In the genomic region with DNA sequence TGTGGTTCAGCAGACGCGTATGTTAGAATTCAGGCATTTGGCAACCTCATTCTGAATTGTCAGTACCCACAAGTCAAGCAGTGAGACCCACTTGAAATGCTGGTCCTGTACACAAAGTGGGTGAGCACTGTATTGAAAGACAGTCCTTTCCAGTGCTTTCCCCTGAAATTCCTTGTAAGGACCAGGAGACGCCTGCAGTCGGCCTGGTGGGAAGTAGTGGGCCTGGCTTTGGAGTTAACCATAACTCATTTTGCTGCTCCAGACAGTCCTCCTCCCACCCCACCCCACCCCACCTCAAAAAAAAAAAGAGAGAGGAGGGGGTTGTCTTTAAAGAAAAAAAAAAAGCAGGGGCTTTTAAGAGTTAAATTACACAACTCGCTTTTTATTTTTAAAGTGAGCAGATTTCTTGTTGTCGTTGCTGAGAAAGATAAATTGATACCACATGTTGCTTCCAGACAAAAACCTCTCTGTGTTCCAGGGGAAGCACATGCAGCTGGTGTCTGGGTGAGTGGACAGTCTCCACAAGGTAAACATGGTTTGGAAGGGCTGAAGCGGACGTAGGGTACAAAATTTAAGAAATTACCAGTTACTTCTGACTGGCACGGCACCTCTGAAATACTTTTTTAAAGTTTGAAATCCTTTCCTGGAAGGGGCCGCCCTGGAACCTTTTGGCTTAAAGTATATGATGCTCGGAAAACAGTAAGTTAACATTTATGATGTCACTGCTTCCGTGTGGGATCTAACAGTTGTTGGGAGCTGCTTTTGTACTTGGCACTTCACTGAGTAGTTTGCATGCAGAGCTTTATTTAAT, we compare ENCODE assay signal across 1 cellular context.
TF ChIP-seq lines count a peak whose summit lies in the region.

No MANE protein-coding gene starts in this region.

TF ChIP-seq in GM23338, 12 proteins besides CTCF, POLR2A, EP300 and RAD21 (continued from another document):
- TF ChIP-seq, protein P1, sequence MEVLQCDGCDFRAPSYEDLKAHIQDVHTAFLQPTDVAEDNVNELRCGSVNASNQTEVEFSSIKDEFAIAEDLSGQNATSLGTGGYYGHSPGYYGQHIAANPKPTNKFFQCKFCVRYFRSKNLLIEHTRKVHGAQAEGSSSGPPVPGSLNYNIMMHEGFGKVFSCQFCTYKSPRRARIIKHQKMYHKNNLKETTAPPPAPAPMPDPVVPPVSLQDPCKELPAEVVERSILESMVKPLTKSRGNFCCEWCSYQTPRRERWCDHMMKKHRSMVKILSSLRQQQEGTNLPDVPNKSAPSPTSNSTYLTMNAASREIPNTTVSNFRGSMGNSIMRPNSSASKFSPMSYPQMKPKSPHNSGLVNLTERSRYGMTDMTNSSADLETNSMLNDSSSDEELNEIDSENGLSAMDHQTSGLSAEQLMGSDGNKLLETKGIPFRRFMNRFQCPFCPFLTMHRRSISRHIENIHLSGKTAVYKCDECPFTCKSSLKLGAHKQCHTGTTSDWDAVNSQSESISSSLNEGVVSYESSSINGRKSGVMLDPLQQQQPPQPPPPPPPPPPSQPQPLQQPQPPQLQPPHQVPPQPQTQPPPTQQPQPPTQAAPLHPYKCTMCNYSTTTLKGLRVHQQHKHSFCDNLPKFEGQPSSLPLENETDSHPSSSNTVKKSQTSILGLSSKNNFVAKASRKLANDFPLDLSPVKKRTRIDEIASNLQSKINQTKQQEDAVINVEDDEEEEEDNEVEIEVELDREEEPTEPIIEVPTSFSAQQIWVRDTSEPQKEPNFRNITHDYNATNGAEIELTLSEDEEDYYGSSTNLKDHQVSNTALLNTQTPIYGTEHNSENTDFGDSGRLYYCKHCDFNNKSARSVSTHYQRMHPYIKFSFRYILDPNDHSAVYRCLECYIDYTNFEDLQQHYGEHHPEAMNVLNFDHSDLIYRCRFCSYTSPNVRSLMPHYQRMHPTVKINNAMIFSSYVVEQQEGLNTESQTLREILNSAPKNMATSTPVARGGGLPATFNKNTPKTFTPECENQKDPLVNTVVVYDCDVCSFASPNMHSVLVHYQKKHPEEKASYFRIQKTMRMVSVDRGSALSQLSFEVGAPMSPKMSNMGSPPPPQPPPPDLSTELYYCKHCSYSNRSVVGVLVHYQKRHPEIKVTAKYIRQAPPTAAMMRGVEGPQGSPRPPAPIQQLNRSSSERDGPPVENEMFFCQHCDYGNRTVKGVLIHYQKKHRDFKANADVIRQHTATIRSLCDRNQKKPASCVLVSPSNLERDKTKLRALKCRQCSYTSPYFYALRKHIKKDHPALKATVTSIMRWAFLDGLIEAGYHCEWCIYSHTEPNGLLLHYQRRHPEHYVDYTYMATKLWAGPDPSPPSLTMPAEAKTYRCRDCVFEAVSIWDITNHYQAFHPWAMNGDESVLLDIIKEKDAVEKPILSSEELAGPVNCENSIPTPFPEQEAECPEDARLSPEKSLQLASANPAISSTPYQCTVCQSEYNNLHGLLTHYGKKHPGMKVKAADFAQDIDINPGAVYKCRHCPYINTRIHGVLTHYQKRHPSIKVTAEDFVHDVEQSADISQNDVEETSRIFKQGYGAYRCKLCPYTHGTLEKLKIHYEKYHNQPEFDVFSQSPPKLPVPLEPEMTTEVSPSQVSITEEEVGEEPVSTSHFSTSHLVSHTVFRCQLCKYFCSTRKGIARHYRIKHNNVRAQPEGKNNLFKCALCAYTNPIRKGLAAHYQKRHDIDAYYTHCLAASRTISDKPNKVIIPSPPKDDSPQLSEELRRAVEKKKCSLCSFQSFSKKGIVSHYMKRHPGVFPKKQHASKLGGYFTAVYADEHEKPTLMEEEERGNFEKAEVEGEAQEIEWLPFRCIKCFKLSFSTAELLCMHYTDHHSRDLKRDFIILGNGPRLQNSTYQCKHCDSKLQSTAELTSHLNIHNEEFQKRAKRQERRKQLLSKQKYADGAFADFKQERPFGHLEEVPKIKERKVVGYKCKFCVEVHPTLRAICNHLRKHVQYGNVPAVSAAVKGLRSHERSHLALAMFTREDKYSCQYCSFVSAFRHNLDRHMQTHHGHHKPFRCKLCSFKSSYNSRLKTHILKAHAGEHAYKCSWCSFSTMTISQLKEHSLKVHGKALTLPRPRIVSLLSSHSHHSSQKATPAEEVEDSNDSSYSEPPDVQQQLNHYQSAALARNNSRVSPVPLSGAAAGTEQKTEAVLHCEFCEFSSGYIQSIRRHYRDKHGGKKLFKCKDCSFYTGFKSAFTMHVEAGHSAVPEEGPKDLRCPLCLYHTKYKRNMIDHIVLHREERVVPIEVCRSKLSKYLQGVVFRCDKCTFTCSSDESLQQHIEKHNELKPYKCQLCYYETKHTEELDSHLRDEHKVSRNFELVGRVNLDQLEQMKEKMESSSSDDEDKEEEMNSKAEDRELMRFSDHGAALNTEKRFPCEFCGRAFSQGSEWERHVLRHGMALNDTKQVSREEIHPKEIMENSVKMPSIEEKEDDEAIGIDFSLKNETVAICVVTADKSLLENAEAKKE (CRISPR knock-in tag; IDR thresholded peaks at IDR 0.05): no peak
- TF ChIP-seq, protein P2, sequence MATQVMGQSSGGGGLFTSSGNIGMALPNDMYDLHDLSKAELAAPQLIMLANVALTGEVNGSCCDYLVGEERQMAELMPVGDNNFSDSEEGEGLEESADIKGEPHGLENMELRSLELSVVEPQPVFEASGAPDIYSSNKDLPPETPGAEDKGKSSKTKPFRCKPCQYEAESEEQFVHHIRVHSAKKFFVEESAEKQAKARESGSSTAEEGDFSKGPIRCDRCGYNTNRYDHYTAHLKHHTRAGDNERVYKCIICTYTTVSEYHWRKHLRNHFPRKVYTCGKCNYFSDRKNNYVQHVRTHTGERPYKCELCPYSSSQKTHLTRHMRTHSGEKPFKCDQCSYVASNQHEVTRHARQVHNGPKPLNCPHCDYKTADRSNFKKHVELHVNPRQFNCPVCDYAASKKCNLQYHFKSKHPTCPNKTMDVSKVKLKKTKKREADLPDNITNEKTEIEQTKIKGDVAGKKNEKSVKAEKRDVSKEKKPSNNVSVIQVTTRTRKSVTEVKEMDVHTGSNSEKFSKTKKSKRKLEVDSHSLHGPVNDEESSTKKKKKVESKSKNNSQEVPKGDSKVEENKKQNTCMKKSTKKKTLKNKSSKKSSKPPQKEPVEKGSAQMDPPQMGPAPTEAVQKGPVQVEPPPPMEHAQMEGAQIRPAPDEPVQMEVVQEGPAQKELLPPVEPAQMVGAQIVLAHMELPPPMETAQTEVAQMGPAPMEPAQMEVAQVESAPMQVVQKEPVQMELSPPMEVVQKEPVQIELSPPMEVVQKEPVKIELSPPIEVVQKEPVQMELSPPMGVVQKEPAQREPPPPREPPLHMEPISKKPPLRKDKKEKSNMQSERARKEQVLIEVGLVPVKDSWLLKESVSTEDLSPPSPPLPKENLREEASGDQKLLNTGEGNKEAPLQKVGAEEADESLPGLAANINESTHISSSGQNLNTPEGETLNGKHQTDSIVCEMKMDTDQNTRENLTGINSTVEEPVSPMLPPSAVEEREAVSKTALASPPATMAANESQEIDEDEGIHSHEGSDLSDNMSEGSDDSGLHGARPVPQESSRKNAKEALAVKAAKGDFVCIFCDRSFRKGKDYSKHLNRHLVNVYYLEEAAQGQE (IDR thresholded peaks at IDR 0.05; ENCODE audit: unreplicated experiment): no peak
- no peak for TF ChIP-seq NANOG (IDR thresholded peaks at IDR 0.05; ENCODE audit: borderline replicate concordance)
- no peak for TF ChIP-seq CREB1 (CRISPR knock-in tag; IDR thresholded peaks at IDR 0.05; ENCODE audit: low read depth)
- TF ChIP-seq POLR2AphosphoS5 (IDR thresholded peaks at IDR 0.05; ENCODE audit: low read depth): no peak
- TF ChIP-seq EZH2 (IDR thresholded peaks at IDR 0.05; ENCODE audit: low read depth, unreplicated experiment): no peak
